In genomic region chr12:78062781-78063180, GRCh38 we compare ENCODE assay signal across 1 cellular context.
TF ChIP-seq lines count a peak whose summit lies in the region.

No MANE protein-coding gene starts in this region.

TF ChIP-seq in HepG2, 621 proteins besides CTCF, POLR2A, EP300 and RAD21 (continued from another document):
- TF ChIP-seq AKNA (CRISPR knock-in tag; IDR thresholded peaks at IDR 0.05; ENCODE audit: borderline replicate concordance) (no peak), PHF8 (CRISPR knock-in tag; IDR thresholded peaks at IDR 0.05) (no peak), NFKBIZ (CRISPR knock-in tag; IDR thresholded peaks at IDR 0.05) (no peak), ZNF589 (CRISPR knock-in tag; conservative IDR thresholded peaks at IDR 0.05) (no peak), ZNF781 (CRISPR knock-in tag; IDR thresholded peaks at IDR 0.05; ENCODE audit: borderline replicate concordance, not compliant biosample characterization) (no peak)
TF ChIP-seq in HepG2: peak in this region for 0.
